28 cellular contexts compared by ENCODE assay signal in genomic region chr16:79176987-79177386, GRCh38.
A peak's percentile ranks its signal among the peaks of the same experiment; 100 is the strongest.
DNase-seq lines count a peak whose midpoint lies in the region; ATAC-seq and TF ChIP-seq lines count a peak whose summit lies in the region.
"Had no signal": no experiment of that assay in that cellular context is flagged by ENCODE, and none has a peak within 500 bp of the region (broad histone marks: within the 10 kb centered on the region; RNA-seq: fewer than 3 reads in every experiment).

No MANE protein-coding gene starts in this region.

- H3K9me3 ChIP-seq in right cardiac atrium (ENCODE audit: control insufficient read depth, low read length) (peaks cover 5% of the 10 kb centered on the region), esophagus muscularis mucosa (peaks cover 3 to 15% (median 7%) of the 10 kb centered on the region in 4 donors)
- H3K9me3 ChIP-seq: A549, gastrocnemius medialis, neutrophil had no signal

- CTCF ChIA-PET in activated B cell treated with CpG ODN at 0.5 μM for 24 hours (lab: Charles Lee) = no interaction called here

- H3K4me1 ChIP-seq in right cardiac atrium (ENCODE audit: control insufficient read depth, insufficient read depth, low read length) = no peaks in the 10 kb centered on the region
- no peaks in the 10 kb centered on the region for H3K4me1 ChIP-seq in esophagus muscularis mucosa
- H3K4me1 ChIP-seq: A549, psoas muscle had no signal

- DNase-seq in right cardiac atrium = peak in 2 of 3 donors; percentile 50 to 52
- DNase-seq in left ventricle myocardium superior = no peak
- DNase-seq in activated B cell treated with CpG ODN at 0.5 μM for 24 hours = no peak
- peak; percentile 30 for DNase-seq in naive B cell
- no peak for DNase-seq in DMS53 (lab: John Stamatoyannopoulos, UW)
- DNase-seq in progenitor cell of endocrine pancreas (ENCODE audit: low spot score, unreplicated experiment) = no peak
- no peak for DNase-seq in esophagus muscularis mucosa (ENCODE audit: extremely low spot score)
- DNase-seq: activated CD4-positive, alpha-beta T cell treated with anti-CD3 and anti-CD28 coated beads, Interleukin-2, amount 50 U/mL, for 1 hour; activated CD4-positive, CD25-positive, alpha-beta regulatory T cell; activated CD8-positive, alpha-beta memory T cell treated with anti-CD3 and anti-CD28 coated beads, Interleukin-2, amount 10 ng/mL, durations not matched to agents 7 days and 5 days; activated gamma-delta T cell treated with Interleukin-2 at 50 U/mL for 16 hours; activated naive CD8-positive, alpha-beta T cell treated with anti-CD3 and anti-CD28 coated beads, Interleukin-2, amount 10 ng/mL, durations not matched to agents 7 days and 5 days; activated T-cell treated with anti-CD3 and anti-CD28 coated beads, Interleukin-2, amount 50 U/mL, for 4 hours; aorta; CD8-positive, alpha-beta memory T cell; gastrocnemius medialis; hippocampal formation; mammary epithelial cell; NCI-H1048; NCI-H82; psoas muscle; RPMI8226; stimulated activated CD4-positive, alpha-beta T cell treated with anti-CD3 and anti-CD28 coated beads, Interleukin-4, amount 100 ng/mL, for 4 hours; stimulated activated naive CD8-positive, alpha-beta T cell treated with anti-CD3 and anti-CD28 coated beads, Interleukin-15, Interleukin-2, amounts not matched to agents 100 U/mL and 50 U/mL, for 24 hours had no signal

- no peak overlapping the region for H3K4me3 ChIP-seq in right cardiac atrium (ENCODE audit: low read length)
- H3K4me3 ChIP-seq in esophagus muscularis mucosa = no peak overlapping the region
- H3K4me3 ChIP-seq: A549, gastrocnemius medialis, psoas muscle had no signal

- intact Hi-C loops in right cardiac atrium (cut with DNase I) = no loop called here
- intact Hi-C loops in left ventricle myocardium superior (cut with micrococcal nuclease) = no loop called here
- intact Hi-C loops in activated B cell treated with CpG ODN at 0.5 μM for 24 hours (cut with micrococcal nuclease) = loop anchor here (5.0 kb wide), 1 partner anchor 90 kb away; no protein-coding TSS in a partner anchor
- intact Hi-C loops in esophagus muscularis mucosa (cut with DNase I) = no loop called here

- WGBS in right cardiac atrium = 39% methylated on average over 14 of the region's 14 CpGs
- WGBS in esophagus muscularis mucosa = 76% methylated on average over 14 of the region's 14 CpGs

- H3K9me3 Mint-ChIP-seq in activated B cell treated with CpG ODN at 0.5 μM for 24 hours (peaks cover 4% of the 10 kb centered on the region), naive B cell (peaks cover 0 to 25% (median 9%) of the 10 kb centered on the region in 7 donors), progenitor cell of endocrine pancreas (ENCODE audit: low read depth) (peaks cover 5% of the 10 kb centered on the region)

- H3K36me3 Mint-ChIP-seq in activated B cell treated with CpG ODN at 0.5 μM for 24 hours (ENCODE audit: low read depth) (no peaks in the 10 kb centered on the region), naive B cell (peaks cover 9 to 14% of the 10 kb centered on the region in 2 donors), progenitor cell of endocrine pancreas (ENCODE audit: insufficient read depth) (no peaks in the 10 kb centered on the region)
- H3K36me3 Mint-ChIP-seq: activated naive CD8-positive, alpha-beta T cell treated with anti-CD3 and anti-CD28 coated beads, Interleukin-2, amount 10 ng/mL, durations not matched to agents 7 days and 5 days had no signal

- ATAC-seq in right cardiac atrium (peak in 1 of 2 donors; percentile 52), left ventricle myocardium superior (no peak), activated B cell treated with CpG ODN at 0.5 μM for 24 hours (ENCODE audit: low read depth) (peak; percentile 57), naive B cell (ENCODE audit: low read depth in 2 of 2) (peak; percentile 84 to 94), HG03097 (IDR thresholded peaks at IDR 0.05; ENCODE audit: low FRiP score, unreplicated experiment) (no peak)
- ATAC-seq: A549; activated CD8-positive, alpha-beta memory T cell treated with anti-CD3 and anti-CD28 coated beads, Interleukin-2, amount 10 ng/mL, durations not matched to agents 7 days and 5 days; activated T-cell treated with anti-CD3 and anti-CD28 coated beads, Interleukin-2, amount 50 U/mL, for 4 hours; gastrocnemius medialis; psoas muscle; stimulated activated naive CD8-positive, alpha-beta T cell treated with anti-CD3 and anti-CD28 coated beads, Interleukin-15, Interleukin-2, amounts not matched to agents 100 U/mL and 50 U/mL, for 24 hours; T-cell had no signal

- H3K27ac ChIP-seq in right cardiac atrium (ENCODE audit: low read length) (no peak overlapping the region), esophagus muscularis mucosa (replicated peaks in 1 of 4) (no peak overlapping the region)
- H3K27ac ChIP-seq: A549, gastrocnemius medialis, neutrophil, psoas muscle had no signal

- H3K27me3 ChIP-seq in right cardiac atrium (ENCODE audit: control insufficient read depth, insufficient read depth) (no peaks in the 10 kb centered on the region), esophagus muscularis mucosa (no peaks in the 10 kb centered on the region)
- H3K27me3 ChIP-seq: neutrophil had no signal

- H3K4me3 Mint-ChIP-seq in activated B cell treated with CpG ODN at 0.5 μM for 24 hours (no peak overlapping the region), naive B cell (peak overlapping the region in 3 of 8 donors; percentile 1 to 64 (median 32)), progenitor cell of endocrine pancreas (ENCODE audit: low read depth) (no peak overlapping the region)
- H3K4me3 Mint-ChIP-seq: activated CD8-positive, alpha-beta memory T cell treated with anti-CD3 and anti-CD28 coated beads, Interleukin-2, amount 10 ng/mL, durations not matched to agents 7 days and 5 days; activated naive CD8-positive, alpha-beta T cell treated with anti-CD3 and anti-CD28 coated beads, Interleukin-2, amount 10 ng/mL, durations not matched to agents 7 days and 5 days; activated T-cell treated with anti-CD3 and anti-CD28 coated beads, Interleukin-2, amount 50 U/mL, for 4 hours; T-cell had no signal

- TF ChIP-seq POLR2A in esophagus muscularis mucosa (IDR thresholded peaks at IDR 0.05; ENCODE audit: low read depth) = no peak

- TF ChIP-seq CTCF in activated B cell treated with CpG ODN at 0.5 μM for 24 hours (IDR thresholded peaks at IDR 0.05) = no peak
- no peak for TF ChIP-seq CTCF in progenitor cell of endocrine pancreas (IDR thresholded peaks at IDR 0.05; ENCODE audit: unreplicated experiment)
- TF ChIP-seq CTCF in esophagus muscularis mucosa (IDR thresholded peaks at IDR 0.05) = no peak

- peaks cover 12% of the 10 kb centered on the region for H3K4me1 Mint-ChIP-seq in activated B cell treated with CpG ODN at 0.5 μM for 24 hours
- peaks cover 13 to 21% (median 15%) of the 10 kb centered on the region in 3 donors for H3K4me1 Mint-ChIP-seq in naive B cell
- H3K4me1 Mint-ChIP-seq in progenitor cell of endocrine pancreas (ENCODE audit: low read depth) = no peaks in the 10 kb centered on the region

- TF ChIP-seq EP300 in esophagus muscularis mucosa (IDR thresholded peaks at IDR 0.05) = no peak

- no peaks in the 10 kb centered on the region for H3K36me3 ChIP-seq in esophagus muscularis mucosa
- H3K36me3 ChIP-seq: gastrocnemius medialis, neutrophil had no signal

- no peak overlapping the region for H3K27ac Mint-ChIP-seq in activated B cell treated with CpG ODN at 0.5 μM for 24 hours
- H3K27ac Mint-ChIP-seq in naive B cell = peak overlapping the region in 2 of 6 donors; percentile 39 to 70
- no peak overlapping the region for H3K27ac Mint-ChIP-seq in progenitor cell of endocrine pancreas
- H3K27ac Mint-ChIP-seq: activated CD8-positive, alpha-beta memory T cell treated with anti-CD3 and anti-CD28 coated beads, Interleukin-2, amount 10 ng/mL, durations not matched to agents 7 days and 5 days; activated naive CD8-positive, alpha-beta T cell treated with anti-CD3 and anti-CD28 coated beads, Interleukin-2, amount 10 ng/mL, durations not matched to agents 7 days and 5 days; T-cell had no signal

- H3K27me3 Mint-ChIP-seq in activated B cell treated with CpG ODN at 0.5 μM for 24 hours = peaks cover 14% of the 10 kb centered on the region
- H3K27me3 Mint-ChIP-seq in naive B cell = peaks cover 6 to 31% (median 14%) of the 10 kb centered on the region in 3 donors
- H3K27me3 Mint-ChIP-seq in progenitor cell of endocrine pancreas = no peaks in the 10 kb centered on the region
- H3K27me3 Mint-ChIP-seq: activated CD8-positive, alpha-beta memory T cell treated with anti-CD3 and anti-CD28 coated beads, Interleukin-2, amount 10 ng/mL, durations not matched to agents 7 days and 5 days; T-cell had no signal

- POLR2A ChIA-PET in activated B cell treated with CpG ODN at 0.5 μM for 24 hours (lab: Charles Lee) = no interaction called here

Comparison
In these comparisons a context has a peak if more than half of its experiments do, and no peak if none do; other contexts are left out.
1. DNase-seq: peak in right cardiac atrium (2 of 3) and naive B cell (single experiment); none in left ventricle myocardium superior (single experiment), activated B cell treated with CpG ODN at 0.5 μM for 24 hours (single experiment), DMS53 (single experiment), progenitor cell of endocrine pancreas (single experiment) and esophagus muscularis mucosa (single experiment).
2. ATAC-seq: peak in activated B cell treated with CpG ODN at 0.5 μM for 24 hours (single experiment) and naive B cell (2 of 2); none in left ventricle myocardium superior (single experiment) and HG03097 (single experiment).